In genomic region chr19:41367848-41368301, GRCh38 we compare ENCODE assay signal across 1 cellular context.
TF ChIP-seq lines count a peak whose summit lies in the region.

No MANE protein-coding gene starts in this region.

TF ChIP-seq in K562, 482 proteins besides CTCF, POLR2A, EP300 and RAD21 (continued from another document):
- 0 out of 2 replicates have a peak, but pooled peaks have one; percentile 9 for TF ChIP-seq PKNOX1 (IDR thresholded peaks at IDR 0.05)
- TF ChIP-seq GATAD2A (IDR thresholded peaks at IDR 0.05): peak; percentile 47; the same call in 1 of the 2 replicates
- TF ChIP-seq KAT2B (IDR thresholded peaks at IDR 0.05; ENCODE audit: low read depth, low read length): no peak
- TF ChIP-seq ZNF217 (CRISPR knock-in tag; IDR thresholded peaks at IDR 0.05): no peak
